ENCODE assay signal across 7 cellular contexts in genomic region chr17:38545531-38546225, GRCh38.
"Had no signal": no experiment of that assay in that cellular context is flagged by ENCODE, and none has a peak within 500 bp of the region (broad histone marks: within the 10 kb centered on the region; RNA-seq: fewer than 3 reads in every experiment).

No MANE protein-coding gene starts in this region.

- H3K4me3 ChIP-seq: GM23248, HAP-1 had no signal

- DNase-seq: GM23248, GOT3, HFFc6, KBM-7 had no signal

- H3K4me1 Mint-ChIP-seq: IgD-negative memory B cell had no signal

- H3K9ac ChIP-seq: GM23248 had no signal

- ATAC-seq: HCT116 had no signal

- H3K27ac ChIP-seq: GM23248 had no signal

- H3K36me3 Mint-ChIP-seq: IgD-negative memory B cell had no signal

- H3K9me3 Mint-ChIP-seq: HFFc6, IgD-negative memory B cell had no signal

- H3K36me3 ChIP-seq: HAP-1 had no signal

- H3K4me1 ChIP-seq: HAP-1 had no signal

- H3K4me3 Mint-ChIP-seq: HFFc6, IgD-negative memory B cell had no signal

- H3K27ac Mint-ChIP-seq: HFFc6, IgD-negative memory B cell had no signal

- H3K9me3 ChIP-seq: HAP-1 had no signal

- H2AFZ ChIP-seq: GM23248 had no signal
